In genomic region chr14:86015916-86016315, GRCh38 we compare ENCODE assay signal across 19 cellular contexts.
DNase-seq lines count a peak whose midpoint lies in the region; ATAC-seq, FAIRE-seq and TF ChIP-seq lines count a peak whose summit lies in the region.
"Had no signal": no experiment of that assay in that cellular context is flagged by ENCODE, and none has a peak within 500 bp of the region (broad histone marks: within the 10 kb centered on the region; RNA-seq: fewer than 3 reads in every experiment).

No MANE protein-coding gene starts in this region.

- dilution Hi-C loops in IMR-90 (cut with HindIII; ENCODE audit: low sequenced_read_pairs, unreplicated experiment), result no loop called here

- ATAC-seq in IMR-90 (ENCODE audit: low read depth), result peak; percentile 71

- no TSS peak for BruUV-seq in IMR-90 (replicated peaks; lab: Mats Ljungman, UMichigan)

- no peak overlapping the region for H3K9ac ChIP-seq in IMR-90 (ENCODE audit: low read depth, low read length)
- peak overlapping the region; percentile 46 for H3K9ac ChIP-seq in astrocyte (ENCODE audit: low read length)
- H3K9ac ChIP-seq in fibroblast of lung (ENCODE audit: insufficient read depth, low read length), result no peak overlapping the region
- no peak overlapping the region for H3K9ac ChIP-seq in Karpas-422 (ENCODE audit: low read length)
- H3K9ac ChIP-seq: GM23248 had no signal

- H3K23ac ChIP-seq in IMR-90 (ENCODE audit: low read depth, low read length), result no peak overlapping the region

- no peak overlapping the region for H4K5ac ChIP-seq in IMR-90 (ENCODE audit: low read depth, low read length)

- H4K20me1 ChIP-seq in IMR-90 (ENCODE audit: insufficient read depth, low read length) (no peaks in the 10 kb centered on the region), astrocyte (ENCODE audit: insufficient read depth, low read length) (no peaks in the 10 kb centered on the region), fibroblast of lung (ENCODE audit: control insufficient read depth, extremely low read depth, insufficient read depth, low read length) (no peaks in the 10 kb centered on the region), Karpas-422 (ENCODE audit: insufficient read depth, low read depth, low read length) (no peaks in the 10 kb centered on the region)

- TF ChIP-seq CTCF in IMR-90 (conservative IDR thresholded peaks at IDR 0.05; ENCODE audit: low read depth, low read length), result no peak
- TF ChIP-seq CTCF in astrocyte (IDR thresholded peaks at IDR 0.05; ENCODE audit: insufficient read depth, low read depth, low read length), result no peak
- TF ChIP-seq CTCF in fibroblast of lung (conservative IDR thresholded peaks at IDR 0.05 in 1 of 2, IDR thresholded peaks at IDR 0.05 in 1 of 2; ENCODE audit: low read depth in 1 of 2, low read length in 2 of 2), result no peak

- POLR2A ChIA-PET in IMR-90 (lab: Charles Lee; ENCODE audit: unreplicated experiment), result no interaction called here

- no peak overlapping the region for H4K91ac ChIP-seq in IMR-90 (ENCODE audit: insufficient read depth, low read depth, low read length)

- H4K8ac ChIP-seq in IMR-90 (ENCODE audit: low read depth in 2 of 2, low read length in 2 of 2), result no peak overlapping the region; a peak in 1 of 4 replicates

- WGBS in IMR-90 (ENCODE audit: extremely low coverage in 2 of 2, insufficient read length in 1 of 2), 2 experiments, result no CpG with 5 or more reads among the region's 1 CpG

- H3K56ac ChIP-seq in IMR-90 (ENCODE audit: extremely low read depth, insufficient read depth, low read length), result no peak overlapping the region

- no peak overlapping the region for H3K27ac Mint-ChIP-seq in astrocyte (ENCODE audit: unreplicated experiment)
- H3K27ac Mint-ChIP-seq: CD4-positive, alpha-beta memory T cell had no signal

- H3K14ac ChIP-seq in IMR-90 (replicated peaks; ENCODE audit: low read depth, low read length), result no peak overlapping the region

- H3K79me2 ChIP-seq in astrocyte (ENCODE audit: insufficient read depth, low read length) (no peaks in the 10 kb centered on the region), fibroblast of lung (ENCODE audit: control insufficient read depth, insufficient read depth, low read length) (no peaks in the 10 kb centered on the region), Karpas-422 (ENCODE audit: low read length) (no peaks in the 10 kb centered on the region)

- H2BK120ac ChIP-seq in IMR-90 (ENCODE audit: low read depth, low read length), result no peak overlapping the region

- H3K36me3 Mint-ChIP-seq in astrocyte (ENCODE audit: low read depth, unreplicated experiment), result no peaks in the 10 kb centered on the region

- CTCF ChIA-PET in IMR-90 (lab: Yijun Ruan, JAX), result no interaction called here

- H3K4me2 ChIP-seq in IMR-90 (ENCODE audit: low read depth, low read length) (peak overlapping the region; percentile 58; the same call in 1 of the 2 replicates), astrocyte (ENCODE audit: low read length) (peak overlapping the region; percentile 13), fibroblast of lung (ENCODE audit: extremely low read depth, insufficient read depth, low read length) (no peak overlapping the region), Karpas-422 (ENCODE audit: low read depth, low read length, poor library complexity, severe bottlenecking) (no peak overlapping the region)

- H3K9me2 ChIP-seq in Karpas-422 (replicated peaks; ENCODE audit: insufficient read depth, low read length), result no peaks in the 10 kb centered on the region

- H2BK5ac ChIP-seq in IMR-90 (ENCODE audit: low read depth, low read length, poor library complexity, severe bottlenecking), result peak overlapping the region; percentile 67

- no peak overlapping the region for H3K4me3 ChIP-seq in IMR-90 (ENCODE audit: insufficient read depth, low read depth, low read length)
- H3K4me3 ChIP-seq in astrocyte (ENCODE audit: insufficient read depth, low read depth, low read length), result no peak overlapping the region
- no peak overlapping the region for H3K4me3 ChIP-seq in fibroblast of lung (replicated peaks in 1 of 4; ENCODE audit: control extremely low read depth in 1 of 4, insufficient read depth in 1 of 4, low read depth in 3 of 4, low read length in 4 of 4)
- no peak overlapping the region for H3K4me3 ChIP-seq in Karpas-422 (ENCODE audit: low read length)
- H3K4me3 ChIP-seq: GM23248, SJSA1 had no signal

- no peak for FAIRE-seq in astrocyte (lab: Jason Lieb, UNC)
- FAIRE-seq: GM12891, GM18507 had no signal

- H3K36me3 ChIP-seq in IMR-90 (ENCODE audit: control insufficient read depth, insufficient read depth, low read length) (no peaks in the 10 kb centered on the region), astrocyte (ENCODE audit: insufficient read depth, low read length) (no peaks in the 10 kb centered on the region), fibroblast of lung (ENCODE audit: control insufficient read depth, insufficient read depth, low read length) (no peaks in the 10 kb centered on the region), Karpas-422 (ENCODE audit: insufficient read depth, low read length) (no peaks in the 10 kb centered on the region)
- H3K36me3 ChIP-seq: BE2C, SJSA1 had no signal

- peaks cover 2% of the 10 kb centered on the region for H3K9me3 Mint-ChIP-seq in astrocyte (ENCODE audit: unreplicated experiment)

- intact Hi-C loops in IMR-90 (cut with micrococcal nuclease), result no loop called here

- TF ChIP-seq RAD21 in IMR-90 (IDR thresholded peaks at IDR 0.05; ENCODE audit: low read length), result no peak

- H3K4me3 Mint-ChIP-seq in astrocyte (ENCODE audit: unreplicated experiment), result no peak overlapping the region
- H3K4me3 Mint-ChIP-seq: CD4-positive, alpha-beta memory T cell had no signal

- no peaks in the 10 kb centered on the region for H3K79me1 ChIP-seq in IMR-90 (ENCODE audit: low read depth in 1 of 2, low read length in 2 of 2)

- H3K4ac ChIP-seq in IMR-90 (ENCODE audit: low read depth, low read length), result no peak overlapping the region

- H2BK20ac ChIP-seq in IMR-90 (ENCODE audit: low read depth, low read length), result peak overlapping the region; percentile 2; the same call in 1 of the 2 replicates

- in situ Hi-C loops in IMR-90 (cut with MboI; ENCODE audit: low sequenced_read_pairs), result no loop called here

- H3K27me3 Mint-ChIP-seq in astrocyte (ENCODE audit: low read depth, unreplicated experiment), result no peaks in the 10 kb centered on the region
- H3K27me3 Mint-ChIP-seq: CD4-positive, alpha-beta memory T cell had no signal

- TF ChIP-seq POLR2A in IMR-90 (IDR thresholded peaks at IDR 0.05; ENCODE audit: low read depth, low read length), result no peak

- H3K18ac ChIP-seq in IMR-90 (ENCODE audit: low read depth, low read length), result no peak overlapping the region; the same call in 1 of the 2 replicates

- H2BK15ac ChIP-seq in IMR-90 (ENCODE audit: low read depth, low read length), result no peak overlapping the region

- H2AK5ac ChIP-seq in IMR-90 (ENCODE audit: low read depth, low read length), result no peak overlapping the region

- H2AK9ac ChIP-seq in IMR-90 (replicated peaks; ENCODE audit: low read depth, low read length, poor library complexity), result no peak overlapping the region

- no peak overlapping the region for H2AFZ ChIP-seq in IMR-90 (replicated peaks; ENCODE audit: low read length, poor library complexity)
- H2AFZ ChIP-seq in astrocyte (ENCODE audit: low read depth, low read length), result no peak overlapping the region
- no peak overlapping the region for H2AFZ ChIP-seq in fibroblast of lung (ENCODE audit: low read length)
- no peak overlapping the region for H2AFZ ChIP-seq in Karpas-422 (ENCODE audit: low read length)
- H2AFZ ChIP-seq: GM23248 had no signal

- no peaks in the 10 kb centered on the region for H3K27me3 ChIP-seq in IMR-90 (ENCODE audit: control insufficient read depth, insufficient read depth, low read length)
- H3K27me3 ChIP-seq in astrocyte (ENCODE audit: insufficient read depth, low read length), result no peaks in the 10 kb centered on the region
- H3K27me3 ChIP-seq in fibroblast of lung (ENCODE audit: control insufficient read depth, insufficient read depth, low read length), result no peaks in the 10 kb centered on the region
- no peaks in the 10 kb centered on the region for H3K27me3 ChIP-seq in Karpas-422 (ENCODE audit: low read length)
- H3K27me3 ChIP-seq: BE2C, SJSA1 had no signal

- H3K27ac ChIP-seq in IMR-90 (ENCODE audit: insufficient read depth, low read length) (no peak overlapping the region), astrocyte (ENCODE audit: low read depth, low read length) (peak overlapping the region; percentile 68), fibroblast of lung (ENCODE audit: insufficient read depth, low read length) (no peak overlapping the region), Karpas-422 (ENCODE audit: low read length) (no peak overlapping the region)
- H3K27ac ChIP-seq: GM23248, RWPE1, SJSA1 had no signal

- no peaks in the 10 kb centered on the region for H3K4me1 ChIP-seq in IMR-90 (ENCODE audit: control insufficient read depth, insufficient read depth, low read length)
- no peaks in the 10 kb centered on the region for H3K4me1 ChIP-seq in astrocyte (ENCODE audit: insufficient read depth, low read length)
- H3K4me1 ChIP-seq in fibroblast of lung (ENCODE audit: control insufficient read depth, extremely low read depth, insufficient read depth, low read length), result no peaks in the 10 kb centered on the region
- no peaks in the 10 kb centered on the region for H3K4me1 ChIP-seq in Karpas-422 (ENCODE audit: low read length)
- H3K4me1 ChIP-seq: BE2C, SJSA1 had no signal

- DNase-seq in IMR-90 (peak; percentile 82), astrocyte (ENCODE audit: low read depth) (peak; percentile 55), fibroblast of lung (ENCODE audit: low read depth in 2 of 2) (peak; percentile 57 to 64), renal cortical epithelial cell (ENCODE audit: low read depth) (peak; percentile 6), Karpas-422 (no peak), cerebellum (ENCODE audit: low spot score) (no peak), SHP77 (lab: John Stamatoyannopoulos, UW) (no peak)
- no peak for DNase-seq in activated effector memory CD4-positive, alpha-beta T cell treated with Interleukin-2 at 50 U/mL for 16 hours
- DNase-seq: BE2C; CD4-positive, alpha-beta memory T cell; GDM1; GM23248; NCI-H2029 treated with DMSO at 0.1 percent for 48 hours; NCI-H510A; NCI-H774 had no signal

- H3K9me1 ChIP-seq in IMR-90 (ENCODE audit: insufficient read depth, low read length), result no peaks in the 10 kb centered on the region

- H3K9me3 ChIP-seq in IMR-90 (ENCODE audit: control insufficient read depth, insufficient read depth, low read length) (no peaks in the 10 kb centered on the region), astrocyte (ENCODE audit: insufficient read depth, low read depth, low read length) (no peaks in the 10 kb centered on the region), fibroblast of lung (ENCODE audit: control insufficient read depth, insufficient read depth, low read depth, low read length) (no peaks in the 10 kb centered on the region), Karpas-422 (ENCODE audit: low read length) (no peaks in the 10 kb centered on the region)
- H3K9me3 ChIP-seq: BE2C, SJSA1 had no signal

- peaks cover 8% of the 10 kb centered on the region for H3K4me1 Mint-ChIP-seq in astrocyte (ENCODE audit: low read depth, unreplicated experiment)

TF ChIP-seq in IMR-90, 13 proteins besides CTCF, POLR2A, EP300 and RAD21 (continues in another document):
- TF ChIP-seq CHD1 (IDR thresholded peaks at IDR 0.05; ENCODE audit: low read depth, low read length), result no peak
- TF ChIP-seq NFE2L2 (IDR thresholded peaks at IDR 0.05; ENCODE audit: low read depth, low read length), result peak; percentile 54; the same call in 1 of the 2 replicates
- TF ChIP-seq RFX5 (IDR thresholded peaks at IDR 0.05; ENCODE audit: low read depth, low read length), result no peak
- TF ChIP-seq MXI1 (IDR thresholded peaks at IDR 0.05; ENCODE audit: borderline replicate concordance, low read depth, low read length), result no peak

Comparison
In these comparisons a context has a peak if more than half of its experiments do, and no peak if none do; other contexts are left out.
1. DNase-seq: peak in IMR-90 (single experiment), astrocyte (single experiment), fibroblast of lung (2 of 2) and renal cortical epithelial cell (single experiment); none in Karpas-422 (single experiment), activated effector memory CD4-positive, alpha-beta T cell treated with Interleukin-2 at 50 U/mL for 16 hours (single experiment), cerebellum (single experiment) and SHP77 (0 of 2).
2. H3K4me2 ChIP-seq: peak in IMR-90 (single experiment) and astrocyte (single experiment); none in fibroblast of lung (single experiment) and Karpas-422 (single experiment).